ENCODE assay signal across 19 cellular contexts in the genomic region with DNA sequence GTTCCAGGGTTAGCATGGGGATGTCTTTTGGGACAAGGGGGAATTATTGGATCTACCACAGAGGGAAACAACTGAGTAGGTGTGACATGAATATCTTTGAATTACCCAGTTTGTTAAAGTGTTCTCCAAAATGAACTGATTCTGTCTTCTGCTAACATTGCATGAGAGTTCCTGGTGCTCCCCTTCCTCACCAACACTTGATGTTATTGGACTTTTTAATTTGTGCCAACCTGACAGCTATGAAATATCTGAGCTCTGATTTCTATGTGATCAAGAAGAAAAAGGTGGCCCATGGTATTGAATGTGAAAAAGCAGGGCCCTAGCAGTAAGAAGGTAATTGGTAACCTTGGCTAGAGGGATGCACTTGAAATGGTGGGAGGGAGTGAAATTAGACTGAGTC. TPM values are rescaled to one million over a fixed set of nuclear protein-coding genes. Genes with fewer than 3 reads are reported as not detected.
DNase-seq lines count a peak whose midpoint lies in the region; ATAC-seq, FAIRE-seq and TF ChIP-seq lines count a peak whose summit lies in the region.
"Had no signal": no experiment of that assay in that cellular context is flagged by ENCODE, and none has a peak within 500 bp of the region (broad histone marks: within the 10 kb centered on the region; RNA-seq: fewer than 3 reads in every experiment).

No MANE protein-coding gene starts in this region.

- H3K4me1 ChIP-seq in CD4-positive, CD25-positive, alpha-beta regulatory T cell (ENCODE audit: control insufficient read depth, insufficient read depth, low read length, poor library complexity, severe bottlenecking): peaks cover 6% of the 10 kb centered on the region
- H3K4me1 ChIP-seq: BLaER1 had no signal

- H3K36me3 ChIP-seq in CD4-positive, CD25-positive, alpha-beta regulatory T cell (ENCODE audit: control insufficient read depth, insufficient read depth, low read length): no peaks in the 10 kb centered on the region
- H3K36me3 ChIP-seq: BLaER1 had no signal

- H3K9me3 ChIP-seq in CD4-positive, CD25-positive, alpha-beta regulatory T cell (ENCODE audit: control insufficient read depth in 2 of 2, low read length in 2 of 2): no peaks in the 10 kb centered on the region

- CTCF ChIA-PET in WTC11 (lab: Charles Lee): interaction anchor here (1.7 kb wide), 1 partner anchor 51 kb away, joined by 4 read pairs; no protein-coding TSS in a partner anchor

- H3K4me3 ChIP-seq in CD4-positive, CD25-positive, alpha-beta regulatory T cell (ENCODE audit: low read depth, low read length): no peak overlapping the region
- H3K4me3 ChIP-seq: BLaER1 had no signal

- H3K27ac ChIP-seq in CD4-positive, CD25-positive, alpha-beta regulatory T cell (ENCODE audit: insufficient read depth, low read length, poor library complexity, severe bottlenecking): no peak overlapping the region
- H3K27ac ChIP-seq: BLaER1, HL-60 had no signal

- H3K36me3 Mint-ChIP-seq in CD4-positive, CD25-positive, alpha-beta regulatory T cell: no peaks in the 10 kb centered on the region
- H3K36me3 Mint-ChIP-seq in WTC11: no peaks in the 10 kb centered on the region
- peaks cover 5% of the 10 kb centered on the region for H3K36me3 Mint-ChIP-seq in neural crest cell (ENCODE audit: low read depth)
- no peaks in the 10 kb centered on the region for H3K36me3 Mint-ChIP-seq in osteocyte (ENCODE audit: unreplicated experiment)
- H3K36me3 Mint-ChIP-seq: CD8-positive, alpha-beta T cell had no signal

- H3K27me3 ChIP-seq in CD4-positive, CD25-positive, alpha-beta regulatory T cell (ENCODE audit: control insufficient read depth, insufficient read depth, low read length): peaks cover 6% of the 10 kb centered on the region

- H3K27me3 Mint-ChIP-seq in CD4-positive, CD25-positive, alpha-beta regulatory T cell: peaks cover 55% of the 10 kb centered on the region
- H3K27me3 Mint-ChIP-seq in WTC11 (ENCODE audit: low read depth) (peaks cover 34% of the 10 kb centered on the region), neural crest cell (ENCODE audit: low read depth) (peaks cover 32% of the 10 kb centered on the region), osteocyte (ENCODE audit: unreplicated experiment) (peaks cover 25% of the 10 kb centered on the region)

- no peak for DNase-seq in CD4-positive, CD25-positive, alpha-beta regulatory T cell
- no peak for DNase-seq in WTC11 (ENCODE audit: low spot score)
- DNase-seq in neural crest cell (ENCODE audit: low read depth, low spot score): no peak
- DNase-seq in GM12892 (ENCODE audit: insufficient read length): no peak
- DNase-seq in osteocyte (ENCODE audit: extremely low spot score, unreplicated experiment): no peak
- DNase-seq: 8988T; Calu3; CD8-positive, alpha-beta T cell; DMS79 treated with DMSO at 0.1 percent for 48 hours; GF-D8; GOT3; H9; IMR-90; KBM-7 had no signal

- H3K4me1 Mint-ChIP-seq in CD4-positive, CD25-positive, alpha-beta regulatory T cell: peaks cover 0 to 2% (median 0%) of the 10 kb centered on the region in 4 donors
- H3K4me1 Mint-ChIP-seq in WTC11 (peaks cover 14% of the 10 kb centered on the region), neural crest cell (peaks cover 16% of the 10 kb centered on the region), osteocyte (ENCODE audit: unreplicated experiment) (peaks cover 5% of the 10 kb centered on the region)

- no peak for TF ChIP-seq CTCF in WTC11 (IDR thresholded peaks at IDR 0.05)
- no peak for TF ChIP-seq CTCF in neural crest cell (conservative IDR thresholded peaks at IDR 0.05)
- TF ChIP-seq CTCF in osteocyte (IDR thresholded peaks at IDR 0.05): no peak

- TF ChIP-seq POLR2A in GM12892 (IDR thresholded peaks at IDR 0.05; ENCODE audit: low read depth, low read length): no peak

- FAIRE-seq in GM12892 (lab: Jason Lieb, UNC): no peak

- peak overlapping the region in 1 of 4 donors; percentile 62 for H3K4me3 Mint-ChIP-seq in CD4-positive, CD25-positive, alpha-beta regulatory T cell
- H3K4me3 Mint-ChIP-seq in WTC11 (no peak overlapping the region), neural crest cell (peak overlapping the region; percentile 38), osteocyte (ENCODE audit: unreplicated experiment) (no peak overlapping the region)
- H3K4me3 Mint-ChIP-seq: CD14-positive monocyte; CD8-positive, alpha-beta T cell had no signal

- ATAC-seq in CD4-positive, CD25-positive, alpha-beta regulatory T cell (ENCODE audit: low read depth in 2 of 2): no peak
- ATAC-seq in WTC11: no peak
- ATAC-seq: CD8-positive, alpha-beta T cell had no signal

- H3K27ac Mint-ChIP-seq in CD4-positive, CD25-positive, alpha-beta regulatory T cell: peak overlapping the region in 2 of 3 donors; percentile 11 to 58
- H3K27ac Mint-ChIP-seq in WTC11 (0 out of 2 replicates have a peak overlapping the region, but pooled peaks have one; percentile 6), neural crest cell (ENCODE audit: unreplicated experiment) (no peak overlapping the region), osteocyte (ENCODE audit: unreplicated experiment) (no peak overlapping the region)
- H3K27ac Mint-ChIP-seq: CD8-positive, alpha-beta T cell; H9 had no signal

- POLR2A ChIA-PET in WTC11 (lab: Charles Lee): no interaction called here

- peaks cover 0 to 12% (median 6%) of the 10 kb centered on the region in 7 donors for H3K9me3 Mint-ChIP-seq in CD4-positive, CD25-positive, alpha-beta regulatory T cell
- peaks cover 10% of the 10 kb centered on the region for H3K9me3 Mint-ChIP-seq in WTC11
- peaks cover 6% of the 10 kb centered on the region for H3K9me3 Mint-ChIP-seq in neural crest cell
- peaks cover 5% of the 10 kb centered on the region for H3K9me3 Mint-ChIP-seq in osteocyte (ENCODE audit: unreplicated experiment)

TF ChIP-seq in WTC11, 78 proteins besides CTCF, POLR2A, EP300 and RAD21 (continues in another document):
- TF ChIP-seq PRDM15 (CRISPR knock-in tag; IDR thresholded peaks at IDR 0.05) (no peak), ZNF671 (CRISPR knock-in tag; IDR thresholded peaks at IDR 0.05) (no peak)
- TF ChIP-seq, protein P1, sequence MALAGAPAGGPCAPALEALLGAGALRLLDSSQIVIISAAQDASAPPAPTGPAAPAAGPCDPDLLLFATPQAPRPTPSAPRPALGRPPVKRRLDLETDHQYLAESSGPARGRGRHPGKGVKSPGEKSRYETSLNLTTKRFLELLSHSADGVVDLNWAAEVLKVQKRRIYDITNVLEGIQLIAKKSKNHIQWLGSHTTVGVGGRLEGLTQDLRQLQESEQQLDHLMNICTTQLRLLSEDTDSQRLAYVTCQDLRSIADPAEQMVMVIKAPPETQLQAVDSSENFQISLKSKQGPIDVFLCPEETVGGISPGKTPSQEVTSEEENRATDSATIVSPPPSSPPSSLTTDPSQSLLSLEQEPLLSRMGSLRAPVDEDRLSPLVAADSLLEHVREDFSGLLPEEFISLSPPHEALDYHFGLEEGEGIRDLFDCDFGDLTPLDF (CRISPR knock-in tag; IDR thresholded peaks at IDR 0.05): no peak

RNA-seq across cellular contexts. Expression of gene VPS37D, which starts 4.6 kb away (rescaled TPM):
- total RNA-seq in CD4-positive, CD25-positive, alpha-beta regulatory T cell: 0.64 TPM
- under 1 TPM in 1 of 4 donors, not detected in 3; 0.29 TPM for polyA plus RNA-seq in CD4-positive, CD25-positive, alpha-beta regulatory T cell
- total RNA-seq in WTC11 (2021) (5.7 to 7.5 TPM (median 5.8 TPM) in 3 replicates), neural crest cell (10.0 and 10.1 TPM in 2 replicates), osteocyte (5.0 and 6.2 TPM in 2 replicates)
- polyA plus RNA-seq in GM12892 (2012; ENCODE audit: missing spikeins): not detected
- polyA plus RNA-seq: CD14-positive monocyte had no signal

RNA-seq across cellular contexts. Expression of gene DNAJC30, which starts 20.2 kb away (rescaled TPM):
- 10.0 TPM for total RNA-seq in CD4-positive, CD25-positive, alpha-beta regulatory T cell
- 10 to 100 TPM; 10.8 to 14.4 (median 12.8) TPM for polyA plus RNA-seq in CD4-positive, CD25-positive, alpha-beta regulatory T cell
- total RNA-seq in WTC11 (2021) (6.8 to 7.1 TPM (median 6.8 TPM) in 3 replicates), neural crest cell (11.1 and 11.4 TPM in 2 replicates), osteocyte (13.8 and 14.5 TPM in 2 replicates)
- 6.2 TPM for polyA plus RNA-seq in GM12892 (2012; ENCODE audit: missing spikeins)

RNA-seq across cellular contexts. Expression of gene BUD23, which starts 20.4 kb away (rescaled TPM):
- 96.3 TPM for total RNA-seq in CD4-positive, CD25-positive, alpha-beta regulatory T cell
- polyA plus RNA-seq in CD4-positive, CD25-positive, alpha-beta regulatory T cell: 100 to 1,000 TPM; 112 to 127 (median 120) TPM
- total RNA-seq in WTC11 (2021): 80.5 to 91.9 TPM (median 84.4 TPM) in 3 replicates
- 66.9 and 70.8 TPM in 2 replicates for total RNA-seq in neural crest cell
- 77.9 TPM for polyA plus RNA-seq in GM12892 (2012; ENCODE audit: missing spikeins)
- 47.2 and 56.7 TPM in 2 replicates for total RNA-seq in osteocyte

RNA-seq across cellular contexts. Expression of gene MLXIPL, which starts 38.7 kb away (rescaled TPM):
- total RNA-seq in CD4-positive, CD25-positive, alpha-beta regulatory T cell: not detected
- polyA plus RNA-seq in CD4-positive, CD25-positive, alpha-beta regulatory T cell: not detected
- total RNA-seq in WTC11 (2021) (20.4 to 26.6 TPM (median 23.8 TPM) in 3 replicates), neural crest cell (0.80 and 1.1 TPM in 2 replicates), osteocyte (0.43 TPM in 1 of 2 replicates, not detected in the other)
- polyA plus RNA-seq in GM12892 (2012; ENCODE audit: missing spikeins): not detected
- total RNA-seq: CD8-positive, alpha-beta T cell; HT1080; IMR-90 had no signal
- polyA plus RNA-seq: AG04450, IMR-90 had no signal

RNA-seq across cellular contexts. Expression of gene STX1A, which starts 56.4 kb away (rescaled TPM):
- 27.3 TPM for total RNA-seq in CD4-positive, CD25-positive, alpha-beta regulatory T cell
- polyA plus RNA-seq in CD4-positive, CD25-positive, alpha-beta regulatory T cell: 1 to 10 TPM in 3 of 4 donors, under 1 TPM in 1; 0.80 to 3.1 (median 2.0) TPM
- 17.7 to 20.4 TPM (median 18.5 TPM) in 3 replicates for total RNA-seq in WTC11 (2021)
- total RNA-seq in neural crest cell: 16.4 and 17.7 TPM in 2 replicates
- 2.4 TPM for polyA plus RNA-seq in GM12892 (2012; ENCODE audit: missing spikeins)
- 21.7 and 24.0 TPM in 2 replicates for total RNA-seq in osteocyte

Comparison
In these comparisons a context has a peak if more than half of its experiments do, and no peak if none do; other contexts are left out.
1. H3K27ac Mint-ChIP-seq: peak in CD4-positive, CD25-positive, alpha-beta regulatory T cell (2 of 3) and WTC11 (single experiment); none in neural crest cell (single experiment) and osteocyte (single experiment).